Comparison of ENCODE assay signal across 8 cellular contexts in the genomic region with DNA sequence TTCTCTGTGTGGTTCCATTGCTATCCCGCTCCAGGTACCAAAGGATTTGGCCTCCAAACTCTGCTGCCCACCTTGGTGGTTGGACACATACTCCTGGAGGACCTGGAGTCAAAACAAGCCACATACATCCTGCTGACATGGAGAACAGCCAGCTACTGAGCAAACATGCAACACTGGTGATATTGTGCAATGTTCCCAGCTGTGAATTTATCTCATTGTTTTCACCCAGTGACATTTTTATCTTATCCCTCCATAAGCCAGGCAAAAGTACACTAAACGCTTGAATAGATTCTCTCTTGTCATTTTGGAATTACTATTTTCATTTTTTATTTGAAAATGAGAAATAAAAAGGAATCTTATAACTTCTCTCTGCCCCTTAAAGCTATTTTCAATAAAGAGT. TPM values are rescaled to one million over a fixed set of nuclear protein-coding genes. Genes with fewer than 3 reads are reported as not detected.
DNase-seq lines count a peak whose midpoint lies in the region; ATAC-seq and TF ChIP-seq lines count a peak whose summit lies in the region.

No MANE protein-coding gene starts in this region.

- in situ Hi-C loops in ACHN (cut with HindIII; ENCODE audit: low pct_ligation_motif_present, low pct_unique_long_range_greater_than_20kb, low sequenced_read_pairs): no loop called here

- ATAC-seq in GM19035 (IDR thresholded peaks at IDR 0.05; ENCODE audit: unreplicated experiment): no peak
- ATAC-seq in GM21825 (IDR thresholded peaks at IDR 0.05; ENCODE audit: unreplicated experiment): no peak

- DNase-seq in ACHN (peak; percentile 8), LHCN-M2 (ENCODE audit: low read depth) (peak; percentile 93), choroid plexus epithelial cell (ENCODE audit: low read depth) (peak; percentile 95), mesenteric fat pad (ENCODE audit: low spot score) (peak; percentile 28), NCI-H446 treated with DMSO at 0.1 percent for 48 hours (lab: John Stamatoyannopoulos, UW) (no peak)
- DNase-seq in activated CD4-positive, alpha-beta T cell treated with anti-CD3 and anti-CD28 coated beads, Interleukin-2, amount 50 U/mL, for 1 hour: no peak

- no peak for TF ChIP-seq CTCF in choroid plexus epithelial cell (conservative IDR thresholded peaks at IDR 0.05; ENCODE audit: low read depth, low read length)

- no peak overlapping the region for H3K4me3 ChIP-seq in choroid plexus epithelial cell (ENCODE audit: low read depth, low read length)

RNA-seq across cellular contexts. Expression of gene CTSL, which starts 11.1 kb away (rescaled TPM):
- total RNA-seq in LHCN-M2 (2014; rRNA removed) (455 and 500 TPM in 2 replicates), mesenteric fat pad (729 TPM)
- 149 TPM for polyA plus RNA-seq in LHCN-M2 (2012)

Comparison
In these comparisons a context has a peak if more than half of its experiments do, and no peak if none do; other contexts are left out.
1. DNase-seq: peak in ACHN (single experiment), LHCN-M2 (single experiment), choroid plexus epithelial cell (single experiment) and mesenteric fat pad (single experiment); none in NCI-H446 treated with DMSO at 0.1 percent for 48 hours (single experiment) and activated CD4-positive, alpha-beta T cell treated with anti-CD3 and anti-CD28 coated beads, Interleukin-2, amount 50 U/mL, for 1 hour (single experiment).